1 cellular context compared by ENCODE assay signal in genomic region chr17:37700881-37701280, GRCh38.
TF ChIP-seq lines count a peak whose summit lies in the region.

No MANE protein-coding gene starts in this region.

TF ChIP-seq in IMR-90, 13 proteins besides CTCF, POLR2A, EP300 and RAD21:
- TF ChIP-seq MXI1 (IDR thresholded peaks at IDR 0.05; ENCODE audit: borderline replicate concordance, low read depth, low read length) = 0 out of 2 replicates have a peak, but pooled peaks have one; percentile 15
- no peak for TF ChIP-seq FOS (IDR thresholded peaks at IDR 0.05; ENCODE audit: low read depth, low read length)
- TF ChIP-seq ELK1 (IDR thresholded peaks at IDR 0.05; ENCODE audit: borderline replicate concordance, low read depth, low read length) = no peak
TF ChIP-seq in IMR-90: peak in this region for 1.
